Comparison of ENCODE assay signal across 18 cellular contexts in genomic region chr21:18725653-18726052, GRCh38.
DNase-seq lines count a peak whose midpoint lies in the region; ATAC-seq and TF ChIP-seq lines count a peak whose summit lies in the region.
"Had no signal": no experiment of that assay in that cellular context is flagged by ENCODE, and none has a peak within 500 bp of the region (broad histone marks: within the 10 kb centered on the region; RNA-seq: fewer than 3 reads in every experiment).

No MANE protein-coding gene starts in this region.

- DNase-seq in SIG-M5 treated with dmso at 0.1 percent for 504 hours (lab: John Stamatoyannopoulos, UW; ENCODE audit: unreplicated experiment) (peak; percentile 2), SIG-M5 (lab: John Stamatoyannopoulos, UW) (no peak), MV-4-11 (lab: John Stamatoyannopoulos, UW) (peak; percentile 9), astrocyte of the spinal cord (ENCODE audit: low read depth, low spot score) (no peak), neuronal stem cell (ENCODE audit: low spot score) (no peak), NCI-H2196 (lab: John Stamatoyannopoulos, UW; ENCODE audit: unreplicated experiment) (no peak)
- DNase-seq: activated CD4-positive, alpha-beta T cell treated with anti-CD3 and anti-CD28 coated beads, Interleukin-2, amount 50 U/mL, for 1 hour; activated T-cell treated with anti-CD3 and anti-CD28 coated beads, Interleukin-2, amount 50 U/mL, for 4 hours; dorsolateral prefrontal cortex; NCI-H2171; T1000 had no signal

- H2AFZ ChIP-seq in neuronal stem cell (ENCODE audit: low read length), result no peak overlapping the region

- no peak overlapping the region for H3K23ac ChIP-seq in neuronal stem cell (ENCODE audit: low read depth, low read length, poor library complexity)

- no peaks in the 10 kb centered on the region for H3K36me3 ChIP-seq in neuronal stem cell (replicated peaks in 1 of 2; ENCODE audit: control insufficient read depth in 2 of 2, insufficient read depth in 2 of 2, low read length in 2 of 2)
- H3K36me3 ChIP-seq: esophagus muscularis mucosa, heart left ventricle, right atrium auricular region, SJSA1 had no signal

- H3K9ac ChIP-seq in neuronal stem cell (ENCODE audit: low read depth, low read length, poor library complexity), result no peak overlapping the region

- no peak overlapping the region for H2BK120ac ChIP-seq in neuronal stem cell (ENCODE audit: low read depth, low read length)

- H2BK12ac ChIP-seq in neuronal stem cell (ENCODE audit: low read length), result no peak overlapping the region

- H2AK5ac ChIP-seq in neuronal stem cell (ENCODE audit: low read depth, low read length), result no peak overlapping the region

- peak; percentile 12 for TF ChIP-seq CTCF in astrocyte of the spinal cord (IDR thresholded peaks at IDR 0.05; ENCODE audit: low read depth, low read length)

- in situ Hi-C loops in astrocyte of the spinal cord (cut with HindIII; ENCODE audit: low sequenced_read_pairs), result no loop called here

- no peak overlapping the region for H3K14ac ChIP-seq in neuronal stem cell (ENCODE audit: low read length)

- H2BK15ac ChIP-seq in neuronal stem cell (ENCODE audit: low read length), result no peak overlapping the region

- H3K79me1 ChIP-seq in neuronal stem cell (ENCODE audit: low read depth, low read length), result no peaks in the 10 kb centered on the region

- H3K4me2 ChIP-seq in neuronal stem cell (ENCODE audit: insufficient read depth, low read length, poor library complexity, severe bottlenecking), result no peak overlapping the region

- no peak overlapping the region for H2BK5ac ChIP-seq in neuronal stem cell (ENCODE audit: low read length)

- no peak overlapping the region for H4K91ac ChIP-seq in neuronal stem cell (ENCODE audit: low read depth, low read length, poor library complexity)

- no peaks in the 10 kb centered on the region for H3K27me3 ChIP-seq in neuronal stem cell (ENCODE audit: control insufficient read depth in 3 of 3, insufficient read depth in 3 of 3, low read depth in 1 of 3, low read length in 3 of 3)
- H3K27me3 ChIP-seq: esophagus muscularis mucosa, heart left ventricle, right atrium auricular region, SJSA1 had no signal

- ATAC-seq in HG02610 (IDR thresholded peaks at IDR 0.05; ENCODE audit: unreplicated experiment), result no peak
- ATAC-seq in activated CD4-positive, CD25-positive, alpha-beta regulatory T cell treated with anti-CD3 and anti-CD28 coated beads, Interleukin-2, amount 50 U/mL, for 24 hours, result no peak
- ATAC-seq: activated T-cell treated with anti-CD3 and anti-CD28 coated beads, Interleukin-2, amount 50 U/mL, for 4 hours; HCT116; heart left ventricle had no signal

- no peaks in the 10 kb centered on the region for H3K9me3 ChIP-seq in neuronal stem cell (replicated peaks in 1 of 2; ENCODE audit: control insufficient read depth in 2 of 2, insufficient read depth in 1 of 2, low read depth in 1 of 2, low read length in 2 of 2)
- H3K9me3 ChIP-seq: esophagus muscularis mucosa, right atrium auricular region, SJSA1 had no signal

- H4K8ac ChIP-seq in neuronal stem cell (ENCODE audit: low read depth, low read length), result no peak overlapping the region

- no peak overlapping the region for H3K4ac ChIP-seq in neuronal stem cell (ENCODE audit: low read length)

- peak overlapping the region; percentile 38 for H3K18ac ChIP-seq in neuronal stem cell (ENCODE audit: low read length)

- WGBS in neuronal stem cell (ENCODE audit: extremely low coverage in 2 of 2, insufficient read length in 2 of 2, insufficient replicate concordance in 1 of 2), 2 donors, result no CpG with 5 or more reads among the region's 3 CpGs

- no peak overlapping the region for H3K4me3 ChIP-seq in astrocyte of the spinal cord (ENCODE audit: low read depth, low read length)
- H3K4me3 ChIP-seq in neuronal stem cell (ENCODE audit: low read length in 2 of 2), result no peak overlapping the region
- H3K4me3 ChIP-seq: dorsolateral prefrontal cortex, esophagus muscularis mucosa, heart left ventricle, right atrium auricular region, SJSA1 had no signal

- no peak overlapping the region for H3K27ac ChIP-seq in neuronal stem cell (replicated peaks; ENCODE audit: low read length)
- H3K27ac ChIP-seq: dorsolateral prefrontal cortex, esophagus muscularis mucosa, heart left ventricle, right atrium auricular region, SJSA1 had no signal

- H3K4me1 ChIP-seq in neuronal stem cell (ENCODE audit: control insufficient read depth in 2 of 2, insufficient read depth in 1 of 2, low read depth in 1 of 2, low read length in 2 of 2), result no peaks in the 10 kb centered on the region
- H3K4me1 ChIP-seq: esophagus muscularis mucosa, heart left ventricle, right atrium auricular region, SJSA1 had no signal

Comparison
In these comparisons a context has a peak if more than half of its experiments do, and no peak if none do; other contexts are left out.
1. DNase-seq: peak in SIG-M5 treated with dmso at 0.1 percent for 504 hours (single experiment) and MV-4-11 (single experiment); none in SIG-M5 (single experiment), astrocyte of the spinal cord (single experiment), neuronal stem cell (single experiment) and NCI-H2196 (single experiment).